In genomic region chr5:177455661-177456590, GRCh38 we compare ENCODE assay signal across 8 cellular contexts. TPM values are rescaled to one million over a fixed set of nuclear protein-coding genes. Genes with fewer than 3 reads are reported as not detected.
DNase-seq lines count a peak whose midpoint lies in the region; ATAC-seq and TF ChIP-seq lines count a peak whose summit lies in the region.

No MANE protein-coding gene starts in this region.

- H3K27ac ChIP-seq in heart right ventricle, result peak overlapping the region in 9 of 10 donors; percentile 65 to 82 (median 75)
- H3K27ac ChIP-seq in prostate gland, result peak overlapping the region; percentile 71 to 79

- intact Hi-C loops in heart right ventricle (cut with DNase I) (loop anchor here (1.0 to 10.0 kb wide), 14 partner anchors 31 to 341 kb away; partner anchors contain the start of genes PDLIM7 (in 3 of the 10) and MXD3 (in 2 of the 10)), prostate gland (cut with DNase I) (loop anchor here (2.0 to 5.0 kb wide), 4 partner anchors 43 to 139 kb away; no protein-coding TSS in a partner anchor)

- H3K27me3 ChIP-seq in GM06990 (replicated peaks; ENCODE audit: control insufficient read depth, insufficient read depth, low read length) (no peaks in the 10 kb centered on the region), heart right ventricle (peaks cover 0 to 23% (median 0%) of the 10 kb centered on the region in 7 donors), prostate gland (replicated peaks; ENCODE audit: insufficient read depth) (no peaks in the 10 kb centered on the region)

- DNase-seq in GM06990 (ENCODE audit: extremely low read depth, insufficient read length) (peak; percentile 89), HFF-Myc (ENCODE audit: extremely low read depth, low read depth) (no peak), NCI-H1105 treated with DMSO at 0.1 percent for 48 hours (lab: John Stamatoyannopoulos, UW) (peak; percentile 75), SW 1271 (lab: John Stamatoyannopoulos, UW) (peak; percentile 90 to 92), heart right ventricle (peak; percentile 93), prostate gland (ENCODE audit: low spot score) (peak; percentile 91), ureter (ENCODE audit: low spot score) (peak; percentile 95)
- peak; percentile 99 for DNase-seq in activated naive CD8-positive, alpha-beta T cell treated with anti-CD3 and anti-CD28 coated beads, Interleukin-2, amount 50 U/mL, for 24 hours

- peak; percentile 35 for ATAC-seq in activated naive CD8-positive, alpha-beta T cell treated with anti-CD3 and anti-CD28 coated beads, Interleukin-2, amount 50 U/mL, for 24 hours
- peak; percentile 52 to 84 (median 70) for ATAC-seq in heart right ventricle

- peak; percentile 100 for TF ChIP-seq CTCF in GM06990 (IDR thresholded peaks at IDR 0.05; ENCODE audit: insufficient read depth, low read length, poor library complexity, severe bottlenecking)
- peak; percentile 91 for TF ChIP-seq CTCF in HFF-Myc (IDR thresholded peaks at IDR 0.05; ENCODE audit: low read depth, low read length, missing control alignments)
- TF ChIP-seq CTCF in heart right ventricle (IDR thresholded peaks at IDR 0.05), result peak; percentile 88 to 96 (median 94)
- TF ChIP-seq CTCF in prostate gland (IDR thresholded peaks at IDR 0.05), result peak; percentile 75 to 98 (median 90)

- peaks cover 9% of the 10 kb centered on the region for H3K36me3 Mint-ChIP-seq in activated naive CD8-positive, alpha-beta T cell treated with anti-CD3 and anti-CD28 coated beads, Interleukin-2, amount 50 U/mL, for 24 hours (ENCODE audit: low read depth)

- peak overlapping the region; percentile 88 for H3K27ac Mint-ChIP-seq in activated naive CD8-positive, alpha-beta T cell treated with anti-CD3 and anti-CD28 coated beads, Interleukin-2, amount 50 U/mL, for 24 hours

- 1% methylated on average over 76 of the region's 76 CpGs for WGBS in heart right ventricle, 2 donors
- under 1% methylated on average over 59 of the region's 76 CpGs for WGBS in prostate gland

- H3K4me1 Mint-ChIP-seq in activated naive CD8-positive, alpha-beta T cell treated with anti-CD3 and anti-CD28 coated beads, Interleukin-2, amount 50 U/mL, for 24 hours, result peaks cover 25% of the 10 kb centered on the region

- no peaks in the 10 kb centered on the region for H3K9me3 Mint-ChIP-seq in activated naive CD8-positive, alpha-beta T cell treated with anti-CD3 and anti-CD28 coated beads, Interleukin-2, amount 50 U/mL, for 24 hours

- no peak for TF ChIP-seq POLR2A in prostate gland (IDR thresholded peaks at IDR 0.05)

- H3K4me1 ChIP-seq in heart right ventricle (peaks cover 10 to 52% (median 38%) of the 10 kb centered on the region in 9 donors), prostate gland (replicated peaks) (no peaks in the 10 kb centered on the region)

- H3K4me3 ChIP-seq in GM06990 (replicated peaks; ENCODE audit: low read depth, low read length) (peak overlapping the region; percentile 71), HFF-Myc (replicated peaks; ENCODE audit: low read depth, low read length) (peak overlapping the region; percentile 45), heart right ventricle (peak overlapping the region; percentile 39 to 84 (median 63)), prostate gland (peak overlapping the region; percentile 42 to 54)

- no peaks in the 10 kb centered on the region for H3K27me3 Mint-ChIP-seq in activated naive CD8-positive, alpha-beta T cell treated with anti-CD3 and anti-CD28 coated beads, Interleukin-2, amount 50 U/mL, for 24 hours

- H3K4me3 Mint-ChIP-seq in activated naive CD8-positive, alpha-beta T cell treated with anti-CD3 and anti-CD28 coated beads, Interleukin-2, amount 50 U/mL, for 24 hours, result peak overlapping the region; percentile 84

- no peaks in the 10 kb centered on the region for H3K9me3 ChIP-seq in heart right ventricle
- H3K9me3 ChIP-seq in prostate gland, result no peaks in the 10 kb centered on the region

- H3K36me3 ChIP-seq in GM06990 (ENCODE audit: control insufficient read depth, insufficient read depth, low read length) (no peaks in the 10 kb centered on the region; the same call in 1 of the 2 replicates), heart right ventricle (peaks cover 0 to 40% (median 13%) of the 10 kb centered on the region in 9 donors), prostate gland (no peaks in the 10 kb centered on the region)

RNA-seq across cellular contexts. Expression of gene PRR7, which starts 9.3 kb away (rescaled TPM):
- total RNA-seq in heart right ventricle, result 1 to 10 TPM in 9 of 10 donors, under 1 TPM in 1; 0.97 to 2.9 (median 1.9) TPM
- polyA plus RNA-seq in heart right ventricle, result 1 to 10 TPM; 1.8 to 2.7 TPM
- 10 to 100 TPM in 1 of 2 donors, 1 to 10 TPM in 1; 8.7 to 11.0 TPM for total RNA-seq in prostate gland
- total RNA-seq in ureter, result 2.6 TPM

RNA-seq across cellular contexts. Expression of gene DBN1, which starts 17.5 kb away (rescaled TPM):
- total RNA-seq in heart right ventricle, result 10 to 100 TPM; 13.1 to 52.9 (median 19.1) TPM
- 10 to 100 TPM; 19.2 to 31.5 TPM for polyA plus RNA-seq in heart right ventricle
- total RNA-seq in prostate gland, result 10 to 100 TPM; 33.1 to 65.1 TPM
- total RNA-seq in ureter, result 41.5 TPM

RNA-seq across cellular contexts. Expression of gene GRK6, which starts 29.4 kb away (rescaled TPM):
- 10 to 100 TPM; 11.8 to 21.2 (median 15.2) TPM for total RNA-seq in heart right ventricle
- polyA plus RNA-seq in heart right ventricle, result 10 to 100 TPM in 1 of 2 donors, 1 to 10 TPM in 1; 6.7 to 22.9 TPM
- total RNA-seq in prostate gland, result 10 to 100 TPM; 28.6 to 32.4 TPM
- 30.8 TPM for total RNA-seq in ureter

RNA-seq across cellular contexts. Expression of gene PDLIM7, which starts 41.5 kb away (rescaled TPM):
- total RNA-seq in heart right ventricle (10 to 100 TPM; 32.5 to 70.6 (median 51.0) TPM), prostate gland (100 to 1,000 TPM; 155 to 235 TPM), ureter (218 TPM)
- polyA plus RNA-seq in heart right ventricle, result 100 to 1,000 TPM; 129 to 131 TPM

RNA-seq across cellular contexts. Expression of gene F12, which starts 46.6 kb away (rescaled TPM):
- total RNA-seq in heart right ventricle (under 1 TPM in 1 of 10 donors, not detected in 9; 0.25 TPM), prostate gland (1 to 10 TPM in 1 of 2 donors, under 1 TPM in 1; 0.74 to 2.6 TPM), ureter (1.3 TPM)
- polyA plus RNA-seq in heart right ventricle, result under 1 TPM; 0.28 to 0.37 TPM
